In genomic region chr6:15243994-15244604, GRCh38 we compare ENCODE assay signal across 7 cellular contexts. TPM values are rescaled to one million over a fixed set of nuclear protein-coding genes. Genes with fewer than 3 reads are reported as not detected.
DNase-seq lines count a peak whose midpoint lies in the region; ATAC-seq and TF ChIP-seq lines count a peak whose summit lies in the region.

No MANE protein-coding gene starts in this region.

- H3K27me3 Mint-ChIP-seq in GM23338 (ENCODE audit: insufficient read depth, low read depth, poor library complexity), result peaks cover 20% of the 10 kb centered on the region

- H3K9me2 ChIP-seq in GM23338 (ENCODE audit: insufficient read depth) (no peaks in the 10 kb centered on the region), SU-DHL-6 (replicated peaks; ENCODE audit: insufficient read depth, low read length) (no peaks in the 10 kb centered on the region)

- H3K27ac ChIP-seq in GM23338 (ENCODE audit: low read depth), result peak overlapping the region; percentile 86
- H3K27ac ChIP-seq in SU-DHL-6 (ENCODE audit: low read depth, low read length), result no peak overlapping the region
- peak overlapping the region; percentile 75 to 98 (median 95) for H3K27ac ChIP-seq in gastroesophageal sphincter

- peak overlapping the region; percentile 81 for H3K4me2 ChIP-seq in GM23338
- peak overlapping the region; percentile 87 for H3K4me2 ChIP-seq in SU-DHL-6 (ENCODE audit: low read depth, low read length, poor library complexity, severe bottlenecking)
- peak overlapping the region; percentile 89 for H3K4me2 ChIP-seq in skeletal muscle satellite cell (ENCODE audit: low read length)

- H3K9ac ChIP-seq in SU-DHL-6 (ENCODE audit: low read length) (no peak overlapping the region; the same call in 1 of the 2 replicates), skeletal muscle satellite cell (ENCODE audit: low read depth, low read length) (peak overlapping the region; percentile 83)

- H3K4me3 Mint-ChIP-seq in GM23338, result peak overlapping the region; percentile 85

- no peak overlapping the region for H2AFZ ChIP-seq in GM23338
- H2AFZ ChIP-seq in SU-DHL-6 (ENCODE audit: low read depth, low read length, severe bottlenecking), result peak overlapping the region; percentile 73

- peak; percentile 82 for DNase-seq in GM23338 (ENCODE audit: low spot score)
- no peak for DNase-seq in NCI-H2029 (lab: John Stamatoyannopoulos, UW)
- DNase-seq in NCI-H510A treated with DMSO at 0.1 percent for 48 hours (lab: John Stamatoyannopoulos, UW), result no peak

- H4K20me1 ChIP-seq in GM23338 (replicated peaks; ENCODE audit: insufficient read depth) (peaks cover 20% of the 10 kb centered on the region), SU-DHL-6 (ENCODE audit: low read depth, low read length) (no peaks in the 10 kb centered on the region)

- H3K27ac Mint-ChIP-seq in GM23338, result peak overlapping the region; percentile 92

- TF ChIP-seq POLR2A in gastroesophageal sphincter (IDR thresholded peaks at IDR 0.05), result no peak

- no peak for TF ChIP-seq EP300 in gastroesophageal sphincter (IDR thresholded peaks at IDR 0.05)

- H3K36me3 Mint-ChIP-seq in GM23338 (ENCODE audit: low read depth), result peaks cover 25% of the 10 kb centered on the region

- ATAC-seq in GM23338 (peak; percentile 7), gastroesophageal sphincter (no peak), GM18519 (IDR thresholded peaks at IDR 0.05; ENCODE audit: low FRiP score, unreplicated experiment) (no peak)

- peaks cover 17% of the 10 kb centered on the region; the same call in 1 of the 2 replicates for H3F3A ChIP-seq in GM23338 (replicated peaks; ENCODE audit: low read depth)
- H3F3A ChIP-seq in SU-DHL-6 (ENCODE audit: insufficient read depth), result peaks cover 13% of the 10 kb centered on the region

- peaks cover 50% of the 10 kb centered on the region for H3K4me1 Mint-ChIP-seq in GM23338

- H3K4me3 ChIP-seq in GM23338, result peak overlapping the region; percentile 92
- peak overlapping the region; percentile 96 for H3K4me3 ChIP-seq in SU-DHL-6 (ENCODE audit: insufficient read depth, low read length, poor library complexity, severe bottlenecking)
- H3K4me3 ChIP-seq in gastroesophageal sphincter, result peak overlapping the region; percentile 64 to 86
- H3K4me3 ChIP-seq in skeletal muscle satellite cell (ENCODE audit: low read length), result peak overlapping the region; percentile 90

- peaks cover 8% of the 10 kb centered on the region; the same call in 2 of the 3 replicates for H3K9me3 Mint-ChIP-seq in GM23338

- no peaks in the 10 kb centered on the region for H3K36me3 ChIP-seq in GM23338 (ENCODE audit: insufficient read depth)
- no peaks in the 10 kb centered on the region for H3K36me3 ChIP-seq in SU-DHL-6 (ENCODE audit: low read length)
- H3K36me3 ChIP-seq in gastroesophageal sphincter, result no peaks in the 10 kb centered on the region
- H3K36me3 ChIP-seq in skeletal muscle satellite cell (ENCODE audit: insufficient read depth, low read length), result no peaks in the 10 kb centered on the region

- H3K79me2 ChIP-seq in GM23338 (replicated peaks; ENCODE audit: insufficient read depth) (peaks cover 62% of the 10 kb centered on the region), SU-DHL-6 (ENCODE audit: insufficient read depth, low read length) (no peaks in the 10 kb centered on the region)

- no peaks in the 10 kb centered on the region for H3K9me3 ChIP-seq in SU-DHL-6 (ENCODE audit: insufficient read depth, low read length)
- H3K9me3 ChIP-seq in gastroesophageal sphincter, result no peaks in the 10 kb centered on the region
- no peaks in the 10 kb centered on the region for H3K9me3 ChIP-seq in skeletal muscle satellite cell (replicated peaks; ENCODE audit: low read length)

- TF ChIP-seq CTCF in GM23338 (conservative IDR thresholded peaks at IDR 0.05; ENCODE audit: low read depth in 2 of 2) (no peak), SU-DHL-6 (IDR thresholded peaks at IDR 0.05; ENCODE audit: insufficient read depth, low read length, poor library complexity, severe bottlenecking) (no peak), gastroesophageal sphincter (IDR thresholded peaks at IDR 0.05) (no peak)

- H3K27me3 ChIP-seq in GM23338 (ENCODE audit: insufficient read depth), result no peaks in the 10 kb centered on the region
- H3K27me3 ChIP-seq in SU-DHL-6 (ENCODE audit: low read length), result no peaks in the 10 kb centered on the region
- no peaks in the 10 kb centered on the region for H3K27me3 ChIP-seq in gastroesophageal sphincter
- H3K27me3 ChIP-seq in skeletal muscle satellite cell (ENCODE audit: control insufficient read depth, insufficient read depth, low read length), result no peaks in the 10 kb centered on the region

- WGBS in gastroesophageal sphincter (ENCODE audit: low coverage in 1 of 2), 2 donors, result 64 to 77% methylated on average over 21 to 23 of the region's 24 CpGs

- peaks cover 36% of the 10 kb centered on the region for H3K4me1 ChIP-seq in GM23338 (ENCODE audit: insufficient read depth)
- H3K4me1 ChIP-seq in gastroesophageal sphincter, result peaks cover 0 to 43% (median 8%) of the 10 kb centered on the region in 3 donors
- H3K4me1 ChIP-seq in skeletal muscle satellite cell (ENCODE audit: control insufficient read depth, insufficient read depth, low read length), result peaks cover 8% of the 10 kb centered on the region

TF ChIP-seq in GM23338, 12 proteins besides CTCF, POLR2A, EP300 and RAD21:
- TF ChIP-seq NANOG (IDR thresholded peaks at IDR 0.05; ENCODE audit: borderline replicate concordance) (no peak), ZNF114 (CRISPR knock-in tag; IDR thresholded peaks at IDR 0.05) (0 out of 2 replicates have a peak, but pooled peaks have one; percentile 48), EZH2 (IDR thresholded peaks at IDR 0.05; ENCODE audit: low read depth, unreplicated experiment) (no peak), POLR2AphosphoS5 (IDR thresholded peaks at IDR 0.05; ENCODE audit: low read depth) (peak; percentile 13), REST (IDR thresholded peaks at IDR 0.05; ENCODE audit: unreplicated experiment) (no peak), JUNB (IDR thresholded peaks at IDR 0.05; ENCODE audit: unreplicated experiment) (no peak)

RNA-seq across cellular contexts. Expression of gene JARID2, which starts 1.8 kb away (rescaled TPM):
- total RNA-seq in GM23338 (2014; rRNA removed; shearing (Covaris generic)), result 177 and 196 TPM in 2 replicates
- 87.6 and 92.8 TPM in 2 replicates for polyA plus RNA-seq in GM23338 (2016; fragmentation: Nextera tagmentation; extraction: Ambion mirVana)
- 10 to 100 TPM in 1 of 4 donors, 1 to 10 TPM in 3; 6.8 to 12.3 (median 8.5) TPM for total RNA-seq in gastroesophageal sphincter
- 12.2 and 14.2 TPM in 2 replicates for total RNA-seq in skeletal muscle satellite cell (2012; rRNA removed)

Comparison
In these comparisons a context has a peak if more than half of its experiments do, and no peak if none do; other contexts are left out.
1. RNA of gene JARID2, which starts 1.8 kb away (total RNA-seq): 177 to 196 TPM in GM23338; 6.8 to 12.3 TPM in gastroesophageal sphincter; every median in the first group is over 10 times any median in the second.
2. Peak in every context shown above with its lines, with median percentiles within 50 percentile points of each other: H3K4me2 ChIP-seq and H3K4me3 ChIP-seq.